In the genomic region with DNA sequence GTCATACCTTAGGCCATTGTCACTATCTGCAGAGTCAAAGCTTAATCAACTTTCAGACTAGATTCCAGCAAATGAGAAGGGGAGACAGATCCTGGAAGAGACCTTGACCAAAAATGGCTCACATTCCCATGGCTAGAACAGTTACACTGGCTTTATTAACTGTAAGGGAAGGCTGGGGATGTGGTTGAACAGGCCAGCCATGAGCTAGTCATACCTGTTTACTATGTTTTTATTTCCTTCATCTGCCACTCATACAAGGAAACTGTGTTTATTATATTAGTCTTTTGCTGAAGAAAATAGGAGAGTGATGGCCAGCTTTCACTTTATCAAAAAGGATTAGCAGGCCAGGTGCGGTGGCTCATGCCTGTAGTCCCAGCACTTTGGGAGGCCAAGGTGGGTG, we compare ENCODE assay signal across 28 cellular contexts.
"Had no signal": no experiment of that assay in that cellular context is flagged by ENCODE, and none has a peak within 500 bp of the region (broad histone marks: within the 10 kb centered on the region; RNA-seq: fewer than 3 reads in every experiment).

No MANE protein-coding gene starts in this region.

- H3K4me2 ChIP-seq: neural progenitor cell, smooth muscle cell had no signal

- H3K79me2 ChIP-seq: parathyroid adenoma had no signal

- ATAC-seq: effector memory CD8-positive, alpha-beta T cell; gastroesophageal sphincter; heart left ventricle; left cardiac atrium; left lung; mucosa of descending colon; natural killer cell treated with Interleukin-12 subunit alpha and Interleukin-12 subunit beta and Interleukin-15 and Interleukin-18, amount 100 ng/mL, for 72 hours; sciatic nerve; stimulated activated naive CD8-positive, alpha-beta T cell treated with anti-CD3 and anti-CD28 coated beads, Interleukin-15, amount 100 ng/mL, for 72 hours had no signal

- H3K27me3 Mint-ChIP-seq: naive B cell, progenitor cell of endocrine pancreas had no signal

- H3K9me3 Mint-ChIP-seq: effector memory CD8-positive, alpha-beta T cell; natural killer cell treated with Interleukin-12 subunit alpha and Interleukin-12 subunit beta and Interleukin-15 and Interleukin-18, amount 100 ng/mL, for 72 hours; stimulated activated naive CD8-positive, alpha-beta T cell treated with anti-CD3 and anti-CD28 coated beads, Interleukin-15, amount 100 ng/mL, for 72 hours had no signal

- H3K27me3 ChIP-seq: gastroesophageal sphincter, heart left ventricle, left lung, neural progenitor cell, suprapubic skin, transverse colon, upper lobe of right lung, uterus had no signal

- H2AFZ ChIP-seq: neural progenitor cell, parathyroid adenoma had no signal

- H3K4me1 ChIP-seq: gastroesophageal sphincter, left lung, parathyroid adenoma, suprapubic skin, transverse colon, upper lobe of right lung, uterus had no signal

- H3K4me3 Mint-ChIP-seq: effector memory CD8-positive, alpha-beta T cell; naive B cell; natural killer cell treated with Interleukin-12 subunit alpha and Interleukin-12 subunit beta and Interleukin-15 and Interleukin-18, amount 100 ng/mL, for 72 hours; neural progenitor cell; stimulated activated naive CD8-positive, alpha-beta T cell treated with anti-CD3 and anti-CD28 coated beads, Interleukin-15, amount 100 ng/mL, for 72 hours had no signal

- H3K27ac Mint-ChIP-seq: effector memory CD8-positive, alpha-beta T cell; naive B cell; natural killer cell treated with Interleukin-12 subunit alpha and Interleukin-12 subunit beta and Interleukin-15 and Interleukin-18, amount 100 ng/mL, for 72 hours; neural progenitor cell; progenitor cell of endocrine pancreas; stimulated activated naive CD8-positive, alpha-beta T cell treated with anti-CD3 and anti-CD28 coated beads, Interleukin-15, amount 100 ng/mL, for 72 hours had no signal

- DNase-seq: cortex of kidney; effector memory CD8-positive, alpha-beta T cell; foreskin fibroblast; heart left ventricle; hippocampal formation; left cardiac atrium; left lung; naive B cell; stimulated activated CD4-positive, alpha-beta T cell treated with anti-CD3 and anti-CD28 coated beads, Interleukin-12 subunit alpha, Interleukin-12 subunit beta, amount 100 ng/mL, for 4 hours; stimulated activated CD4-positive, alpha-beta T cell treated with anti-CD3 and anti-CD28 coated beads, Interleukin-1b, Interleukin-23, amount 100 ng/mL, for 48 hours; stimulated activated CD4-positive, alpha-beta T cell treated with anti-CD3 and anti-CD28 coated beads, Interleukin-4, amount 100 ng/mL, for 1 hour; stimulated activated CD8-positive, alpha-beta memory T cell treated with anti-CD3 and anti-CD28 coated beads, Interleukin-4, amount 100 ng/mL, for 48 hours; stimulated activated naive CD4-positive, alpha-beta T cell; stimulated activated naive CD8-positive, alpha-beta T cell treated with anti-CD3 and anti-CD28 coated beads, Interleukin-15, amount 100 ng/mL, for 72 hours; transverse colon; upper lobe of right lung; uterus had no signal

- FAIRE-seq: endometrium, islet of Langerhans had no signal

- H3K4me3 ChIP-seq: gastroesophageal sphincter, heart left ventricle, left lung, mucosa of descending colon, neural progenitor cell, smooth muscle cell, suprapubic skin, transverse colon, upper lobe of right lung, uterus had no signal

- H3K27ac ChIP-seq: gastroesophageal sphincter, heart left ventricle, left lung, neural progenitor cell, parathyroid adenoma, suprapubic skin, transverse colon, upper lobe of right lung, uterus had no signal

- H3K36me3 ChIP-seq: gastroesophageal sphincter, heart left ventricle, left lung, neural progenitor cell, suprapubic skin, transverse colon, upper lobe of right lung, uterus had no signal

- H3K9ac ChIP-seq: neural progenitor cell, parathyroid adenoma had no signal

- H3K9me3 ChIP-seq: suprapubic skin, upper lobe of right lung, uterus had no signal

- H3K4me1 Mint-ChIP-seq: naive B cell; neural progenitor cell; stimulated activated naive CD8-positive, alpha-beta T cell treated with anti-CD3 and anti-CD28 coated beads, Interleukin-15, amount 100 ng/mL, for 72 hours had no signal

- H3K36me3 Mint-ChIP-seq: natural killer cell treated with Interleukin-12 subunit alpha and Interleukin-12 subunit beta and Interleukin-15 and Interleukin-18, amount 100 ng/mL, for 72 hours had no signal
